ENCODE assay signal across 14 cellular contexts in genomic region chr5:150918613-150919012, GRCh38. TPM values are rescaled to one million over a fixed set of nuclear protein-coding genes. Genes with fewer than 3 reads are reported as not detected.
DNase-seq lines count a peak whose midpoint lies in the region; ATAC-seq and TF ChIP-seq lines count a peak whose summit lies in the region.
"Had no signal": no experiment of that assay in that cellular context is flagged by ENCODE, and none has a peak within 500 bp of the region (broad histone marks: within the 10 kb centered on the region; RNA-seq: fewer than 3 reads in every experiment).

No MANE protein-coding gene starts in this region.

- no peaks in the 10 kb centered on the region for H3K4me1 ChIP-seq in tibial artery

- peak; percentile 89 for DNase-seq in EL
- peak; percentile 60 for DNase-seq in LHCN-M2 (ENCODE audit: low read depth)
- DNase-seq in dermis blood vessel endothelial cell = peak; percentile 43
- peak; percentile 12 for DNase-seq in renal cortical epithelial cell (ENCODE audit: low read depth)
- DNase-seq in erythroblast (lab: John Stamatoyannopoulos, UW) = no peak
- no peak for DNase-seq in tibial artery
- DNase-seq: activated CD4-positive, CD25-positive, alpha-beta regulatory T cell; caudate nucleus; DMS79; NCI-H146; T-helper 17 cell had no signal

- intact Hi-C loops in tibial artery (cut with DNase I; ENCODE audit: low total_unique reads) = no loop called here

- H3K27ac ChIP-seq in tibial artery = no peak overlapping the region
- H3K27ac ChIP-seq: C4-2B had no signal

- peaks cover 0 to 82% (median 38%) of the 10 kb centered on the region in 3 donors for H3K9me3 ChIP-seq in tibial artery

- no peaks in the 10 kb centered on the region for H3K27me3 ChIP-seq in tibial artery

- TF ChIP-seq POLR2A in erythroblast (IDR thresholded peaks at IDR 0.05; ENCODE audit: low read length) = no peak

- no peak overlapping the region for H3K4me3 ChIP-seq in tibial artery

- H3K36me3 ChIP-seq in tibial artery = peaks cover 0 to 3% (median 0%) of the 10 kb centered on the region in 3 donors

- no peak for TF ChIP-seq CTCF in tibial artery (IDR thresholded peaks at IDR 0.05)

- ATAC-seq in HG02840 (IDR thresholded peaks at IDR 0.05; ENCODE audit: low FRiP score, unreplicated experiment) = no peak
- ATAC-seq: activated T-helper 17 cell treated with anti-CD3 and anti-CD28 coated beads, Interleukin-2, amount 50 U/mL, for 72 hours; T-helper 17 cell had no signal

RNA-seq across cellular contexts. Expression of gene ZNF300, which starts 13.8 kb away (rescaled TPM):
- total RNA-seq in LHCN-M2 (2014; rRNA removed) = 6.6 and 7.2 TPM in 2 replicates
- 1.8 TPM for polyA plus RNA-seq in LHCN-M2 (2012)
- total RNA-seq in dermis blood vessel endothelial cell = 6.5 and 6.8 TPM in 2 replicates
- total RNA-seq in renal cortical epithelial cell = 7.1 and 11.7 TPM in 2 replicates

Comparison
In these comparisons a context has a peak if more than half of its experiments do, and no peak if none do; other contexts are left out.
1. DNase-seq: peak in EL (single experiment), LHCN-M2 (single experiment), dermis blood vessel endothelial cell (single experiment) and renal cortical epithelial cell (single experiment); none in erythroblast (0 of 2) and tibial artery (0 of 2).